ENCODE assay signal across 25 cellular contexts in the genomic region with DNA sequence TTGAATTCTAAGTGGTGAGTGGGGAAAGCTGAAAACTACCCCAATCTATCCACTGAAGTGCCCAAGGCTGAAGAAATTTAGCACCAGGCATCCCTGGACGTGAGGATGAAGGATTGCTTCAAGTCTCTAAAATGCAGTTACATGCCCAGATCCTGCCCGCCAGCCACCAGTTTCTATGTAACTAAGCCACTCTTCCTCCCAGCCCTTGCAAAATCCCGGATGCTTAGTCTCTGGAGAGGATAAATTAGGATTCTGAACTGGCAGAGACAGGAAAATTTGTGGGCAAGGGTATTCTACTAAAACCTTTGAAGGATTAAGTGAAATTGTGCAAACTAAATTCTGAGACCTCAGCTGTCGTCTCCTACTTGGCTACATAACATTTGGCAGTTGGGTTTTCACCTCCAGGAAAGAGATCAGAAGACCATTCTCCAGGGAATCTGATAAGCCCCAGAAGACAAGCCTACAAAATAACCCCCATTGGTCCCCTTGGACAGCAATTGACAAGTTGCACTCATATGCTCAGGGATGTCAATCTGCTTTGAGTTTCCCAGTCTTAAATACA.
"Had no signal": no experiment of that assay in that cellular context is flagged by ENCODE, and none has a peak within 500 bp of the region (broad histone marks: within the 10 kb centered on the region; RNA-seq: fewer than 3 reads in every experiment).

No MANE protein-coding gene starts in this region.

- H3K27ac ChIP-seq: KMS-11, SJCRH30 had no signal

- DNase-seq: activated B cell treated with CpG ODN at 0.5 μM for 24 hours; activated CD4-positive, alpha-beta T cell treated with anti-CD3 and anti-CD28 coated beads for 1 hour; activated CD4-positive, alpha-beta T cell treated with anti-CD3 and anti-CD28 coated beads, Interleukin-2, amount 10 ng/mL, durations not matched to agents 24 days and 14 days; activated CD4-positive, alpha-beta T cell treated with anti-CD3 and anti-CD28 coated beads, Interleukin-2, amount 50 U/mL, for 48 hours; activated CD8-positive, alpha-beta memory T cell treated with anti-CD3 and anti-CD28 coated beads, Interleukin-2, amount 10 ng/mL, durations not matched to agents 7 days and 5 days; activated effector memory CD4-positive, alpha-beta T cell treated with Interleukin-2 at 50 U/mL for 16 hours; activated naive CD4-positive, alpha-beta T cell; activated T-cell treated with anti-CD3 and anti-CD28 coated beads, Interleukin-2, amount 50 U/mL, for 24 hours; amygdala; MG63; NCI-H1105 treated with DMSO at 0.1 percent for 48 hours; NCI-H1436 treated with DMSO at 0.1 percent for 48 hours; NCI-H187 treated with DMSO at 0.1 percent for 48 hours; NCI-H2081 treated with DMSO at 0.1 percent for 48 hours; NCI-H446; NCI-H524; RPMI8226 had no signal

- H3K9me3 ChIP-seq: SJCRH30 had no signal

- H3K36me3 ChIP-seq: SJCRH30 had no signal

- H3K4me3 Mint-ChIP-seq: activated B cell treated with CpG ODN at 0.5 μM for 24 hours; activated CD4-positive, alpha-beta T cell treated with anti-CD3 and anti-CD28 coated beads, Interleukin-2, amount 10 ng/mL, durations not matched to agents 24 days and 14 days; activated CD8-positive, alpha-beta memory T cell treated with anti-CD3 and anti-CD28 coated beads, Interleukin-2, amount 10 ng/mL, durations not matched to agents 7 days and 5 days; activated naive CD4-positive, alpha-beta T cell treated with anti-CD3 and anti-CD28 coated beads, Interleukin-2, amount 50 U/mL, for 24 hours; activated T-cell treated with anti-CD3 and anti-CD28 coated beads, Interleukin-2, amount 50 U/mL, for 24 hours; activated T-helper 1 cell treated with anti-CD3 and anti-CD28 coated beads, Interleukin-12 subunit alpha, Interleukin-12 subunit beta, Interleukin-2, Interleukin-4 antibody, amounts not matched to agents 30 ng/mL and 10 ng/mL and 1 ng/mL, durations not matched to agents 14 hours and 24 hours and 36 hours; brain; central memory CD8-positive, alpha-beta T cell; T-helper 1 cell treated with Interleukin-12 subunit alpha and Interleukin-12 subunit beta and Interleukin-4 antibody, amounts not matched to agents 30 μg/mL and 1 μg/mL, for 36 hours had no signal

- H3K4me1 Mint-ChIP-seq: activated CD8-positive, alpha-beta memory T cell treated with anti-CD3 and anti-CD28 coated beads, Interleukin-2, amount 10 ng/mL, durations not matched to agents 7 days and 5 days; activated naive CD4-positive, alpha-beta T cell treated with anti-CD3 and anti-CD28 coated beads, Interleukin-2, amount 50 U/mL, for 24 hours; brain; central memory CD8-positive, alpha-beta T cell had no signal

- H3K9me3 Mint-ChIP-seq: activated B cell treated with CpG ODN at 0.5 μM for 24 hours; activated CD4-positive, alpha-beta T cell treated with anti-CD3 and anti-CD28 coated beads, Interleukin-2, amount 10 ng/mL, durations not matched to agents 24 days and 14 days; activated naive CD4-positive, alpha-beta T cell treated with anti-CD3 and anti-CD28 coated beads, Interleukin-2, amount 50 U/mL, for 24 hours; activated T-cell treated with anti-CD3 and anti-CD28 coated beads, Interleukin-2, amount 50 U/mL, for 24 hours; activated T-helper 1 cell treated with anti-CD3 and anti-CD28 coated beads, Interleukin-12 subunit alpha, Interleukin-12 subunit beta, Interleukin-2, Interleukin-4 antibody, amounts not matched to agents 30 ng/mL and 10 ng/mL and 1 ng/mL, durations not matched to agents 14 hours and 24 hours and 36 hours; central memory CD8-positive, alpha-beta T cell; T-helper 1 cell treated with Interleukin-12 subunit alpha and Interleukin-12 subunit beta and Interleukin-4 antibody, amounts not matched to agents 30 μg/mL and 1 μg/mL, for 36 hours had no signal

- H3K4me3 ChIP-seq: MG63, SJCRH30 had no signal

- H3K27me3 Mint-ChIP-seq: activated B cell treated with CpG ODN at 0.5 μM for 24 hours; activated CD4-positive, alpha-beta T cell treated with anti-CD3 and anti-CD28 coated beads, Interleukin-2, amount 10 ng/mL, durations not matched to agents 24 days and 14 days; activated CD8-positive, alpha-beta memory T cell treated with anti-CD3 and anti-CD28 coated beads, Interleukin-2, amount 10 ng/mL, durations not matched to agents 7 days and 5 days; activated naive CD4-positive, alpha-beta T cell treated with anti-CD3 and anti-CD28 coated beads, Interleukin-2, amount 50 U/mL, for 24 hours; activated T-cell treated with anti-CD3 and anti-CD28 coated beads, Interleukin-2, amount 50 U/mL, for 24 hours; brain; central memory CD8-positive, alpha-beta T cell had no signal

- H3K27me3 ChIP-seq: MG63, SJCRH30 had no signal

- H3K27ac Mint-ChIP-seq: activated B cell treated with CpG ODN at 0.5 μM for 24 hours; activated CD4-positive, alpha-beta T cell treated with anti-CD3 and anti-CD28 coated beads, Interleukin-2, amount 10 ng/mL, durations not matched to agents 24 days and 14 days; activated CD8-positive, alpha-beta memory T cell treated with anti-CD3 and anti-CD28 coated beads, Interleukin-2, amount 10 ng/mL, durations not matched to agents 7 days and 5 days; activated naive CD4-positive, alpha-beta T cell treated with anti-CD3 and anti-CD28 coated beads, Interleukin-2, amount 50 U/mL, for 24 hours; activated T-cell treated with anti-CD3 and anti-CD28 coated beads, Interleukin-2, amount 50 U/mL, for 24 hours; activated T-helper 1 cell treated with anti-CD3 and anti-CD28 coated beads, Interleukin-12 subunit alpha, Interleukin-12 subunit beta, Interleukin-2, Interleukin-4 antibody, amounts not matched to agents 30 ng/mL and 10 ng/mL and 1 ng/mL, durations not matched to agents 14 hours and 24 hours and 36 hours; T-helper 1 cell treated with Interleukin-12 subunit alpha and Interleukin-12 subunit beta and Interleukin-4 antibody, amounts not matched to agents 30 μg/mL and 1 μg/mL, for 36 hours had no signal

- FAIRE-seq: astrocyte had no signal
